2 cellular contexts compared by ENCODE assay signal in the genomic region with DNA sequence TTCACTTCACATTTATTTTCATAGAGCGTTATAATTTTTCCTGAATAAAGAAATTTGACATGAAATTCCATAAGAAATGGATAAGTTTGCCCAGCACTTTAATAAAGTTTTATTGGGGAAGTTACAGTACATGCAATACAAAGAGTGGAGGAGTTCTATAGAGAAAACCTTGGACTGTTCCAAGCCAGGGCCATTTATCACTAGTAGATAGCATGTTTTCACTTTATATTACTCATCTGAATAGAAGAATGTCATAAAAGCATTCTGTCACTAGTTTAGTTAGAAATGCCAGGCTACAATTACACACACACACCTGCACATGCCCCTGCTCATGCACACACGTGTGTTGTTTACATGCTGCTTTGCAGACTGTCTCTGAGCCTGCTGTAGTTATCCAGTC.
TF ChIP-seq lines count a peak whose summit lies in the region.

No MANE protein-coding gene starts in this region.

TF ChIP-seq in IMR-90, 13 proteins besides CTCF, POLR2A, EP300 and RAD21:
- TF ChIP-seq, protein P1, sequence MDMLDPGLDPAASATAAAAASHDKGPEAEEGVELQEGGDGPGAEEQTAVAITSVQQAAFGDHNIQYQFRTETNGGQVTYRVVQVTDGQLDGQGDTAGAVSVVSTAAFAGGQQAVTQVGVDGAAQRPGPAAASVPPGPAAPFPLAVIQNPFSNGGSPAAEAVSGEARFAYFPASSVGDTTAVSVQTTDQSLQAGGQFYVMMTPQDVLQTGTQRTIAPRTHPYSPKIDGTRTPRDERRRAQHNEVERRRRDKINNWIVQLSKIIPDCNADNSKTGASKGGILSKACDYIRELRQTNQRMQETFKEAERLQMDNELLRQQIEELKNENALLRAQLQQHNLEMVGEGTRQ (IDR thresholded peaks at IDR 0.05; ENCODE audit: low read depth, low read length) = no peak
- TF ChIP-seq CHD1 (IDR thresholded peaks at IDR 0.05; ENCODE audit: low read depth, low read length) (no peak), BHLHE40 (IDR thresholded peaks at IDR 0.05; ENCODE audit: low read depth, low read length) (no peak), CEBPB (IDR thresholded peaks at IDR 0.05; ENCODE audit: low read depth, low read length) (no peak), FOS (IDR thresholded peaks at IDR 0.05; ENCODE audit: low read depth, low read length) (no peak), SMC3 (IDR thresholded peaks at IDR 0.05; ENCODE audit: low read depth, low read length) (no peak), MAZ (IDR thresholded peaks at IDR 0.05; ENCODE audit: borderline replicate concordance, low read depth, low read length) (no peak), MXI1 (IDR thresholded peaks at IDR 0.05; ENCODE audit: borderline replicate concordance, low read depth, low read length) (no peak), NFE2L2 (IDR thresholded peaks at IDR 0.05; ENCODE audit: low read depth, low read length) (no peak), MAFK (IDR thresholded peaks at IDR 0.05; ENCODE audit: low read depth, low read length) (no peak), RFX5 (IDR thresholded peaks at IDR 0.05; ENCODE audit: low read depth, low read length) (no peak), RCOR1 (IDR thresholded peaks at IDR 0.05; ENCODE audit: insufficient replicate concordance, low read length) (no peak)
- TF ChIP-seq, protein P2, sequence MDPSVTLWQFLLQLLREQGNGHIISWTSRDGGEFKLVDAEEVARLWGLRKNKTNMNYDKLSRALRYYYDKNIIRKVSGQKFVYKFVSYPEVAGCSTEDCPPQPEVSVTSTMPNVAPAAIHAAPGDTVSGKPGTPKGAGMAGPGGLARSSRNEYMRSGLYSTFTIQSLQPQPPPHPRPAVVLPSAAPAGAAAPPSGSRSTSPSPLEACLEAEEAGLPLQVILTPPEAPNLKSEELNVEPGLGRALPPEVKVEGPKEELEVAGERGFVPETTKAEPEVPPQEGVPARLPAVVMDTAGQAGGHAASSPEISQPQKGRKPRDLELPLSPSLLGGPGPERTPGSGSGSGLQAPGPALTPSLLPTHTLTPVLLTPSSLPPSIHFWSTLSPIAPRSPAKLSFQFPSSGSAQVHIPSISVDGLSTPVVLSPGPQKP (IDR thresholded peaks at IDR 0.05; ENCODE audit: borderline replicate concordance, low read depth, low read length) = no peak
TF ChIP-seq in IMR-90: peak in this region for 0.

TF ChIP-seq in K562, 482 proteins besides CTCF, POLR2A, EP300 and RAD21:
- TF ChIP-seq TCFL5 (CRISPR knock-in tag; conservative IDR thresholded peaks at IDR 0.05) = no peak
- no peak for TF ChIP-seq POLR3G (IDR thresholded peaks at IDR 0.05; ENCODE audit: extremely low read depth, insufficient read length, insufficient replicate concordance)
- TF ChIP-seq SIN3B (IDR thresholded peaks at IDR 0.05; ENCODE audit: low read depth) = no peak
- TF ChIP-seq POLR2G (IDR thresholded peaks at IDR 0.05; ENCODE audit: low read depth, low read length) = no peak
- TF ChIP-seq, protein P3, sequence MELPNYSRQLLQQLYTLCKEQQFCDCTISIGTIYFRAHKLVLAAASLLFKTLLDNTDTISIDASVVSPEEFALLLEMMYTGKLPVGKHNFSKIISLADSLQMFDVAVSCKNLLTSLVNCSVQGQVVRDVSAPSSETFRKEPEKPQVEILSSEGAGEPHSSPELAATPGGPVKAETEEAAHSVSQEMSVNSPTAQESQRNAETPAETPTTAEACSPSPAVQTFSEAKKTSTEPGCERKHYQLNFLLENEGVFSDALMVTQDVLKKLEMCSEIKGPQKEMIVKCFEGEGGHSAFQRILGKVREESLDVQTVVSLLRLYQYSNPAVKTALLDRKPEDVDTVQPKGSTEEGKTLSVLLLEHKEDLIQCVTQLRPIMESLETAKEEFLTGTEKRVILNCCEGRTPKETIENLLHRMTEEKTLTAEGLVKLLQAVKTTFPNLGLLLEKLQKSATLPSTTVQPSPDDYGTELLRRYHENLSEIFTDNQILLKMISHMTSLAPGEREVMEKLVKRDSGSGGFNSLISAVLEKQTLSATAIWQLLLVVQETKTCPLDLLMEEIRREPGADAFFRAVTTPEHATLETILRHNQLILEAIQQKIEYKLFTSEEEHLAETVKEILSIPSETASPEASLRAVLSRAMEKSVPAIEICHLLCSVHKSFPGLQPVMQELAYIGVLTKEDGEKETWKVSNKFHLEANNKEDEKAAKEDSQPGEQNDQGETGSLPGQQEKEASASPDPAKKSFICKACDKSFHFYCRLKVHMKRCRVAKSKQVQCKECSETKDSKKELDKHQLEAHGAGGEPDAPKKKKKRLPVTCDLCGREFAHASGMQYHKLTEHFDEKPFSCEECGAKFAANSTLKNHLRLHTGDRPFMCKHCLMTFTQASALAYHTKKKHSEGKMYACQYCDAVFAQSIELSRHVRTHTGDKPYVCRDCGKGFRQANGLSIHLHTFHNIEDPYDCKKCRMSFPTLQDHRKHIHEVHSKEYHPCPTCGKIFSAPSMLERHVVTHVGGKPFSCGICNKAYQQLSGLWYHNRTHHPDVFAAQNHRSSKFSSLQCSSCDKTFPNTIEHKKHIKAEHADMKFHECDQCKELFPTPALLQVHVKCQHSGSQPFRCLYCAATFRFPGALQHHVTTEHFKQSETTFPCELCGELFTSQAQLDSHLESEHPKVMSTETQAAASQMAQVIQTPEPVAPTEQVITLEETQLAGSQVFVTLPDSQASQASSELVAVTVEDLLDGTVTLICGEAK (IDR thresholded peaks at IDR 0.05) = 0 out of 2 replicates have a peak, but pooled peaks have one; percentile 40
- TF ChIP-seq, protein P3 (CRISPR knock-in tag; IDR thresholded peaks at IDR 0.05) = no peak
